In the genomic region with DNA sequence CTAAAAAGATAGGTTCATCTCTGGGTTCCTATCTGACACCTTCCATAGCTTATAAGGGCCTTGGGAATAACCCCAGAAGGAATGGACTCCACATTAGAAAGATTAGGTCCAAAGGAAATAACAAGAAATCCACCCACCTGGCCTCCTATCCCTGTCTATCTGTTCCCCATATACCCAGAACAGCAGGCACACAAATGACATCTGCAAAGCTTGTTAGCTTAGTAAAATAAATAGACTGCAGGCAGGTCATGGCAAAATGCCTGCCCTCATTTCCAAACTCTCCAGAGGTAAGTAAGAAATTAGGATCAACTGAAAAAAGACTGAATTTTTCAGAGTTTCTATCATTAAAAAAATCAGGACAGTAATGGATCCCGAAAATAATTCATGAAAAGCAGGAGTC, we compare ENCODE assay signal across 17 cellular contexts.
"Had no signal": no experiment of that assay in that cellular context is flagged by ENCODE, and none has a peak within 500 bp of the region (broad histone marks: within the 10 kb centered on the region; RNA-seq: fewer than 3 reads in every experiment).

No MANE protein-coding gene starts in this region.

- H3K4me1 Mint-ChIP-seq: activated T-helper 17 cell treated with anti-CD3 and anti-CD28 coated beads, Interleukin-2, amount 50 U/mL, for 72 hours; natural killer cell had no signal

- H3K36me3 ChIP-seq: ascending aorta, gastroesophageal sphincter, neutrophil, right atrium auricular region, tibial nerve had no signal

- DNase-seq: activated CD4-positive, CD25-positive, alpha-beta regulatory T cell treated with anti-CD3 and anti-CD28 coated beads, Interleukin-2, amount 50 U/mL, for 72 hours; activated naive CD4-positive, alpha-beta T cell treated with anti-CD3 and anti-CD28 coated beads for 36 hours; erythroblast; mesendoderm; natural killer cell; small intestine; stimulated activated CD4-positive, alpha-beta T cell treated with anti-CD3 and anti-CD28 coated beads, Interleukin-4, amount 100 ng/mL, for 24 hours; stimulated activated naive CD4-positive, alpha-beta T cell; T-helper 9 cell had no signal

- H3K27me3 Mint-ChIP-seq: activated T-helper 17 cell treated with anti-CD3 and anti-CD28 coated beads, Interleukin-2, amount 50 U/mL, for 72 hours had no signal

- H3K27ac Mint-ChIP-seq: activated naive CD4-positive, alpha-beta T cell treated with anti-CD3 and anti-CD28 coated beads for 36 hours; activated T-helper 17 cell treated with anti-CD3 and anti-CD28 coated beads, Interleukin-2, amount 50 U/mL, for 72 hours; natural killer cell had no signal

- H3K4me3 Mint-ChIP-seq: activated naive CD4-positive, alpha-beta T cell treated with anti-CD3 and anti-CD28 coated beads for 36 hours; activated T-helper 17 cell treated with anti-CD3 and anti-CD28 coated beads, Interleukin-2, amount 50 U/mL, for 72 hours; natural killer cell had no signal

- H3K4me3 ChIP-seq: ascending aorta, dorsolateral prefrontal cortex, gastroesophageal sphincter, right atrium auricular region, tibial nerve had no signal

- ATAC-seq: activated T-helper 17 cell treated with anti-CD3 and anti-CD28 coated beads, Interleukin-2, amount 50 U/mL, for 72 hours; gastroesophageal sphincter; natural killer cell had no signal

- H3K4me1 ChIP-seq: ascending aorta, right atrium auricular region had no signal

- FAIRE-seq: keratinocyte, small intestine had no signal

- H3K36me3 Mint-ChIP-seq: natural killer cell had no signal

- H3K9me3 ChIP-seq: neutrophil had no signal

- H3K27ac ChIP-seq: ascending aorta, dorsolateral prefrontal cortex, gastroesophageal sphincter, neutrophil, right atrium auricular region, tibial nerve had no signal

- H3K27me3 ChIP-seq: ascending aorta, dorsolateral prefrontal cortex, gastroesophageal sphincter, neutrophil, right atrium auricular region, tibial nerve had no signal
